In the genomic region with DNA sequence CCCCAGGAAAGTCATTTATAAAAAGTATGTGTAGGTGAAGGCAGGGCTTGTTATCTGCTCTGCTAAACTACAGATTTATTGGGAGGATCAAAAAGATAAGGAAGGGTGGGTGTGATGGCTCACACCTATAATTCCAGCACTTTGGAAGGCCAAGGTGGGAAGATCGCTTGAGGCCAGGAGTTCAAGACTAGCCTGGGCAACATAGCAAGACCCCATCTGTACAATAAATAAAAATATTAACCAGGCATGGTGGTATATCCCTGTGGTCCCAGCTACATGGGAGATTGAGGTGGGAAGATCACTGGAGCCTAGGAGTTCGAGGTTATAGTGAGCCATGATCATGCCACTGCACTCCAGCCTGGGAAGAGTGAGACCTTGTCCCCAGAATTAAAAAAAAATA, we compare ENCODE assay signal across 1 cellular context.
TF ChIP-seq lines count a peak whose summit lies in the region.

No MANE protein-coding gene starts in this region.

TF ChIP-seq in HEK293, 187 proteins besides CTCF, POLR2A, EP300 and RAD21 (continued from another document):
- TF ChIP-seq ZNF341 (tag by site-specific recombination; IDR thresholded peaks at IDR 0.05; ENCODE audit: low read depth) = no peak
- 0 out of 2 replicates have a peak, but pooled peaks have one; percentile 23 for TF ChIP-seq EGR2 (tag by site-specific recombination; IDR thresholded peaks at IDR 0.05; ENCODE audit: low read depth)
- TF ChIP-seq, protein P1, sequence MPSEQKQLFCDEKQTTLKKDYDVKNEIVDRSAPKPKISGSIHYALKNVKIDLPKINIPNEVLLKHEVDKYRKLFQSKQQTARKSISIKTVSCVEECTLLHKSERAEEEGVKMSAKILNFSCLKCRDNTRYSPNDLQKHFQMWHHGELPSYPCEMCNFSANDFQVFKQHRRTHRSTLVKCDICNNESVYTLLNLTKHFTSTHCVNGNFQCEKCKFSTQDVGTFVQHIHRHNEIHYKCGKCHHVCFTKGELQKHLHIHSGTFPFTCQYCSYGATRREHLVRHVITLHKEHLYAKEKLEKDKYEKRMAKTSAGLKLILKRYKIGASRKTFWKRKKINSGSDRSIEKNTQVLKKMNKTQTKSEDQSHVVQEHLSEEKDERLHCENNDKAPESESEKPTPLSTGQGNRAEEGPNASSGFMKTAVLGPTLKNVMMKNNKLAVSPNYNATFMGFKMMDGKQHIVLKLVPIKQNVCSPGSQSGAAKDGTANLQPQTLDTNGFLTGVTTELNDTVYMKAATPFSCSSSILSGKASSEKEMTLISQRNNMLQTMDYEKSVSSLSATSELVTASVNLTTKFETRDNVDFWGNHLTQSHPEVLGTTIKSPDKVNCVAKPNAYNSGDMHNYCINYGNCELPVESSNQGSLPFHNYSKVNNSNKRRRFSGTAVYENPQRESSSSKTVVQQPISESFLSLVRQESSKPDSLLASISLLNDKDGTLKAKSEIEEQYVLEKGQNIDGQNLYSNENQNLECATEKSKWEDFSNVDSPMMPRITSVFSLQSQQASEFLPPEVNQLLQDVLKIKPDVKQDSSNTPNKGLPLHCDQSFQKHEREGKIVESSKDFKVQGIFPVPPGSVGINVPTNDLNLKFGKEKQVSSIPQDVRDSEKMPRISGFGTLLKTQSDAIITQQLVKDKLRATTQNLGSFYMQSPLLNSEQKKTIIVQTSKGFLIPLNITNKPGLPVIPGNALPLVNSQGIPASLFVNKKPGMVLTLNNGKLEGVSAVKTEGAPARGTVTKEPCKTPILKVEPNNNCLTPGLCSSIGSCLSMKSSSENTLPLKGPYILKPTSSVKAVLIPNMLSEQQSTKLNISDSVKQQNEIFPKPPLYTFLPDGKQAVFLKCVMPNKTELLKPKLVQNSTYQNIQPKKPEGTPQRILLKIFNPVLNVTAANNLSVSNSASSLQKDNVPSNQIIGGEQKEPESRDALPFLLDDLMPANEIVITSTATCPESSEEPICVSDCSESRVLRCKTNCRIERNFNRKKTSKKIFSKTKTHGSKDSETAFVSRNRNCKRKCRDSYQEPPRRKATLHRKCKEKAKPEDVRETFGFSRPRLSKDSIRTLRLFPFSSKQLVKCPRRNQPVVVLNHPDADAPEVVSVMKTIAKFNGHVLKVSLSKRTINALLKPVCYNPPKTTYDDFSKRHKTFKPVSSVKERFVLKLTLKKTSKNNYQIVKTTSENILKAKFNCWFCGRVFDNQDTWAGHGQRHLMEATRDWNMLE (tag by site-specific recombination; conservative IDR thresholded peaks at IDR 0.05; ENCODE audit: low read depth) = no peak
- TF ChIP-seq, protein P2, sequence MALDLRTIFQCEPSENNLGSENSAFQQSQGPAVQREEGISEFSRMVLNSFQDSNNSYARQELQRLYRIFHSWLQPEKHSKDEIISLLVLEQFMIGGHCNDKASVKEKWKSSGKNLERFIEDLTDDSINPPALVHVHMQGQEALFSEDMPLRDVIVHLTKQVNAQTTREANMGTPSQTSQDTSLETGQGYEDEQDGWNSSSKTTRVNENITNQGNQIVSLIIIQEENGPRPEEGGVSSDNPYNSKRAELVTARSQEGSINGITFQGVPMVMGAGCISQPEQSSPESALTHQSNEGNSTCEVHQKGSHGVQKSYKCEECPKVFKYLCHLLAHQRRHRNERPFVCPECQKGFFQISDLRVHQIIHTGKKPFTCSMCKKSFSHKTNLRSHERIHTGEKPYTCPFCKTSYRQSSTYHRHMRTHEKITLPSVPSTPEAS (tag by site-specific recombination; IDR thresholded peaks at IDR 0.05) = no peak
- no peak for TF ChIP-seq ZNF274 (IDR thresholded peaks at IDR 0.05; ENCODE audit: low read length)
- no peak for TF ChIP-seq ZNF274 (tag by site-specific recombination; IDR thresholded peaks at IDR 0.05; ENCODE audit: borderline replicate concordance)
- no peak for TF ChIP-seq ZBTB20 (tag by site-specific recombination; IDR thresholded peaks at IDR 0.05)
- peak; percentile 74 for TF ChIP-seq ZNF121 (tag by site-specific recombination; IDR thresholded peaks at IDR 0.05)
- TF ChIP-seq ZBTB8A (tag by site-specific recombination; IDR thresholded peaks at IDR 0.05) = no peak
- no peak for TF ChIP-seq ZNF433 (tag by site-specific recombination; IDR thresholded peaks at IDR 0.05; ENCODE audit: low read depth)
- no peak for TF ChIP-seq BCL6B (tag by site-specific recombination; IDR thresholded peaks at IDR 0.05)
- no peak for TF ChIP-seq ZBTB7A (tag by site-specific recombination; IDR thresholded peaks at IDR 0.05; ENCODE audit: low read depth)
- TF ChIP-seq ZNF138 (tag by site-specific recombination; IDR thresholded peaks at IDR 0.05; ENCODE audit: borderline replicate concordance) = no peak
- TF ChIP-seq ZNF132 (tag by site-specific recombination; IDR thresholded peaks at IDR 0.05; ENCODE audit: borderline replicate concordance) = no peak
TF ChIP-seq in HEK293: peak in this region for 3.
